Comparison of ENCODE assay signal across 24 cellular contexts in the genomic region with DNA sequence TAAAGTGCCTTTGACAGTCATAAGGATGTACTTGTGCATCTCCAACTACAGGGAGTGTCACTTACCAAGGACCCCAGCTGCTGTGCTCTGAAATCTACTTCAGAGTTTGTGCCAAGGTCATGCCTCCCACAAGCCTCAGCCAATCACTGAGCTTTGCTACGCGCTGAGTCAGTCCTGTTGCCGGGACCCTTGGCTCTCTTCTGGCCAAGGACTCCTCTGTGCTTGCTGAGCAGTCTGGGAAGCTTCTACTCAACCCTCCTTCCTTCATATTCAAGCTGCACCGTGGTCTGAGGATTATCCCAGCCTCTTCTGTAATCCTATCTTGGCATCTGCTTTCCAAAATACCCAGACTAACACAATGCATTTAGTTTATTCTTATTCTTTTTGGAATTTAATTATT.
"Had no signal": no experiment of that assay in that cellular context is flagged by ENCODE, and none has a peak within 500 bp of the region (broad histone marks: within the 10 kb centered on the region; RNA-seq: fewer than 3 reads in every experiment).

No MANE protein-coding gene starts in this region.

- H3K36me3 Mint-ChIP-seq: activated naive CD8-positive, alpha-beta T cell treated with anti-CD3 and anti-CD28 coated beads for 36 hours had no signal

- H3K4me1 ChIP-seq: psoas muscle, right atrium auricular region, thyroid gland, upper lobe of right lung had no signal

- H3K27me3 Mint-ChIP-seq: activated naive CD8-positive, alpha-beta T cell treated with anti-CD3 and anti-CD28 coated beads for 36 hours; activated T-cell treated with anti-CD3 and anti-CD28 coated beads, Interleukin-2, amount 50 U/mL, for 24 hours had no signal

- H3K36me3 ChIP-seq: neutrophil, ovary, right atrium auricular region, thyroid gland, upper lobe of right lung had no signal

- FAIRE-seq: astrocyte, TTC549 had no signal

- DNase-seq: activated naive CD4-positive, alpha-beta T cell treated with Interleukin-2 at 50 U/mL for 16 hours; activated naive CD8-positive, alpha-beta T cell treated with anti-CD3 and anti-CD28 coated beads for 36 hours; activated T-cell treated with anti-CD3 and anti-CD28 coated beads, Interleukin-2, amount 50 U/mL, for 24 hours; central memory CD4-positive, alpha-beta T cell; dermis blood vessel endothelial cell; effector CD8-positive, alpha-beta T cell; foreskin melanocyte; left ventricle myocardium superior; mammary epithelial cell; ovary; psoas muscle; stimulated activated CD4-positive, alpha-beta T cell treated with anti-CD3 and anti-CD28 coated beads, Interleukin-4, amount 100 ng/mL, for 24 hours; stimulated activated naive CD8-positive, alpha-beta T cell treated with anti-CD3 and anti-CD28 coated beads, Interleukin-15, Interleukin-2, amounts not matched to agents 100 U/mL and 50 U/mL, for 24 hours; substantia nigra; thyroid gland; upper lobe of right lung had no signal

- H3K4me3 Mint-ChIP-seq: activated naive CD8-positive, alpha-beta T cell treated with anti-CD3 and anti-CD28 coated beads for 36 hours; activated T-cell treated with anti-CD3 and anti-CD28 coated beads, Interleukin-2, amount 50 U/mL, for 24 hours; nephron; T-helper 2 cell treated with Interferon-gamma antibody and Interleukin-4, amounts not matched to agents 5 μg/mL and 100 μg/mL, for 36 hours had no signal

- H3K9me3 ChIP-seq: neutrophil, ovary, psoas muscle, right atrium auricular region, thyroid gland, upper lobe of right lung had no signal

- ATAC-seq: esophagus mucosa; left ventricle myocardium superior; psoas muscle; stimulated activated naive CD8-positive, alpha-beta T cell treated with anti-CD3 and anti-CD28 coated beads, Interleukin-15, Interleukin-2, amounts not matched to agents 100 U/mL and 50 U/mL, for 24 hours; upper lobe of right lung had no signal

- H3K27me3 ChIP-seq: neutrophil, ovary, right atrium auricular region, thyroid gland, upper lobe of right lung had no signal

- H3K4me1 Mint-ChIP-seq: activated naive CD8-positive, alpha-beta T cell treated with anti-CD3 and anti-CD28 coated beads for 36 hours; nephron had no signal

- H3K9me3 Mint-ChIP-seq: activated naive CD8-positive, alpha-beta T cell treated with anti-CD3 and anti-CD28 coated beads for 36 hours; activated T-cell treated with anti-CD3 and anti-CD28 coated beads, Interleukin-2, amount 50 U/mL, for 24 hours; activated T-helper 2 cell treated with anti-CD3 and anti-CD28 coated beads, Interferon-gamma antibody, Interleukin-2, Interleukin-4, amounts not matched to agents 10 μg/mL and 5 μg/mL and 100 μg/mL, durations not matched to agents 14 hours and 24 hours and 36 hours; nephron; T-helper 2 cell treated with Interferon-gamma antibody and Interleukin-4, amounts not matched to agents 5 μg/mL and 100 μg/mL, for 36 hours had no signal

- H3K27ac Mint-ChIP-seq: activated naive CD8-positive, alpha-beta T cell treated with anti-CD3 and anti-CD28 coated beads for 36 hours; activated T-cell treated with anti-CD3 and anti-CD28 coated beads, Interleukin-2, amount 50 U/mL, for 24 hours; activated T-helper 2 cell treated with anti-CD3 and anti-CD28 coated beads, Interferon-gamma antibody, Interleukin-2, Interleukin-4, amounts not matched to agents 10 μg/mL and 5 μg/mL and 100 μg/mL, durations not matched to agents 14 hours and 24 hours and 36 hours; nephron; T-helper 2 cell treated with Interferon-gamma antibody and Interleukin-4, amounts not matched to agents 5 μg/mL and 100 μg/mL, for 36 hours had no signal

- H3K4me3 ChIP-seq: ovary, psoas muscle, right atrium auricular region, thyroid gland, upper lobe of right lung had no signal

- H3K27ac ChIP-seq: neutrophil, ovary, psoas muscle, right atrium auricular region, thyroid gland, upper lobe of right lung had no signal
